ENCODE assay signal across 8 cellular contexts in the genomic region with DNA sequence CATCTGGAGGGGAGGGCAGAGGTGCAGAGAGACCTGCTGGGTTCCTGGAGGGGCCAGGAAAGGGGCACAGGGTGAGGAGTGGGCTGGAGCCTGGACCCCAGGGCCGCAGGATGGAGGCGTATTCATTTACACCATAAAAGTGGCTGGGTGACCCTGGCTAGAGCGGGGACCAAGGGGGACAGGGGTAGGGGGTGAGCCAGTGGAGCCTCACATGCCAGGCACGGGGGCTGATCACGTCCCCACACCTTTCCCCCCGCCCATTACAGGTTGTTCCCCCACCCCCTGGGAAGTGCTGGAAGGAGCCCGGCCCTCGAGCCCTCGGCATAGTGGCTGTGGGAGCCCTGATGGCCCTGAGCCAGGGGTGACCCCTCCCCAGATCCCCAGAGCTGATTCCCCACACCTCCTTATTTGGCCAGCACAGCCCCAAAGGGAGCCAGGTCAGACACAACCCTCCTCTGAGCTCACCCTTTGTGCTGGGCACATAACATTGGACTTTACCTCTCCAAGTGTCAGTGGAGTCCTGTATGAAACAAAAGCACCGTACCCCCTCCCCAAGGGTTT. TPM values are rescaled to one million over a fixed set of nuclear protein-coding genes. Genes with fewer than 3 reads are reported as not detected.
DNase-seq lines count a peak whose midpoint lies in the region; TF ChIP-seq lines count a peak whose summit lies in the region.

No MANE protein-coding gene starts in this region.

- no peaks in the 10 kb centered on the region for H3K9me3 Mint-ChIP-seq in CD4-positive, alpha-beta memory T cell
- no peaks in the 10 kb centered on the region for H3K9me3 Mint-ChIP-seq in neural progenitor cell

- POLR2A ChIA-PET in CD4-positive, alpha-beta memory T cell (lab: Charles Lee; ENCODE audit: partially characterized antibody), result interaction anchor here (1.2 to 5.6 kb wide), 3 partner anchors 9 to 36 kb away, joined by 3 to 34 read pairs (median 12); a partner anchor contains a TSS

- H3K36me3 Mint-ChIP-seq in CD4-positive, alpha-beta memory T cell, result peaks cover 0 to 12% of the 10 kb centered on the region in 2 donors
- no peaks in the 10 kb centered on the region for H3K36me3 Mint-ChIP-seq in neural progenitor cell

- H3K4me1 ChIP-seq in CD4-positive, alpha-beta memory T cell (ENCODE audit: insufficient read depth, low read length), result peaks cover 41% of the 10 kb centered on the region
- H3K4me1 ChIP-seq in neural progenitor cell, result peaks cover 16% of the 10 kb centered on the region

- peaks cover 30% of the 10 kb centered on the region for H3F3A ChIP-seq in neural progenitor cell (ENCODE audit: low read depth)

- H3K79me2 ChIP-seq in neural progenitor cell (ENCODE audit: low read depth), result no peaks in the 10 kb centered on the region

- no peak for DNase-seq in CD4-positive, alpha-beta memory T cell
- DNase-seq in HuH-7 (ENCODE audit: low spot score), result peak; percentile 88
- no peak for DNase-seq in coronary artery (ENCODE audit: low spot score)
- DNase-seq in neural progenitor cell (ENCODE audit: low spot score), result no peak
- no peak for DNase-seq in cerebellar cortex (ENCODE audit: low spot score)
- no peak for DNase-seq in SKM-1 (lab: John Stamatoyannopoulos, UW; ENCODE audit: unreplicated experiment)
- DNase-seq in inferior parietal cortex (ENCODE audit: extremely low spot score), result no peak
- DNase-seq in activated CD4-positive, alpha-beta T cell treated with anti-CD3 and anti-CD28 coated beads for 1 hour, result no peak

- no peaks in the 10 kb centered on the region for H3K9me3 ChIP-seq in CD4-positive, alpha-beta memory T cell (ENCODE audit: control insufficient read depth in 1 of 2, low read length in 2 of 2)
- H3K9me3 ChIP-seq in neural progenitor cell (ENCODE audit: low read depth), result no peaks in the 10 kb centered on the region

- intact Hi-C loops in CD4-positive, alpha-beta memory T cell (cut with micrococcal nuclease), result loop anchor here (1.0 to 10.0 kb wide), 2 partner anchors 9 to 165 kb away; a partner anchor contains a TSS

- H2AFZ ChIP-seq in neural progenitor cell (replicated peaks), result no peak overlapping the region

- no peak for TF ChIP-seq CTCF in coronary artery (IDR thresholded peaks at IDR 0.05)
- TF ChIP-seq CTCF in neural progenitor cell (IDR thresholded peaks at IDR 0.05), result no peak

- H3K27me3 ChIP-seq in CD4-positive, alpha-beta memory T cell (ENCODE audit: insufficient read depth, low read length), result no peaks in the 10 kb centered on the region
- no peaks in the 10 kb centered on the region for H3K27me3 ChIP-seq in neural progenitor cell

- peaks cover 4% of the 10 kb centered on the region for H3K36me3 ChIP-seq in CD4-positive, alpha-beta memory T cell (ENCODE audit: insufficient read depth, low read length)
- no peaks in the 10 kb centered on the region for H3K36me3 ChIP-seq in neural progenitor cell

- peak overlapping the region; percentile 85 to 92 for H3K4me3 ChIP-seq in CD4-positive, alpha-beta memory T cell (ENCODE audit: low read length in 2 of 2)
- peak overlapping the region; percentile 83 for H3K4me3 ChIP-seq in coronary artery
- no peak overlapping the region for H3K4me3 ChIP-seq in neural progenitor cell

- CTCF ChIA-PET in CD4-positive, alpha-beta memory T cell (lab: Charles Lee; ENCODE audit: partially characterized antibody), result interaction anchor here (1.0 to 1.5 kb wide), 2 partner anchors 9 to 83 kb away, joined by 3 read pairs; a partner anchor contains a TSS

- no peaks in the 10 kb centered on the region for H3K27me3 Mint-ChIP-seq in CD4-positive, alpha-beta memory T cell
- peaks cover 6% of the 10 kb centered on the region for H3K27me3 Mint-ChIP-seq in neural progenitor cell (ENCODE audit: insufficient read depth, low read depth)

- H3K27ac ChIP-seq in CD4-positive, alpha-beta memory T cell (ENCODE audit: low read depth, low read length), result peak overlapping the region; percentile 90
- H3K27ac ChIP-seq in coronary artery, result peak overlapping the region; percentile 91 to 92
- no peak overlapping the region for H3K27ac ChIP-seq in neural progenitor cell

- peak overlapping the region; percentile 74 for H3K4me2 ChIP-seq in neural progenitor cell

- peak overlapping the region; percentile 86 to 94 (median 92) for H3K4me3 Mint-ChIP-seq in CD4-positive, alpha-beta memory T cell
- H3K4me3 Mint-ChIP-seq in neural progenitor cell, result peak overlapping the region; percentile 35

- H3K27ac Mint-ChIP-seq in CD4-positive, alpha-beta memory T cell, result peak overlapping the region; percentile 88 to 97 (median 94)
- peak overlapping the region; percentile 90 for H3K27ac Mint-ChIP-seq in neural progenitor cell

- peaks cover 9 to 41% (median 25%) of the 10 kb centered on the region in 4 donors for H3K4me1 Mint-ChIP-seq in CD4-positive, alpha-beta memory T cell
- H3K4me1 Mint-ChIP-seq in neural progenitor cell, result peaks cover 9% of the 10 kb centered on the region

- no peak overlapping the region for H3K9ac ChIP-seq in neural progenitor cell

- no peaks in the 10 kb centered on the region for H4K20me1 ChIP-seq in neural progenitor cell (ENCODE audit: low read depth)

RNA-seq across cellular contexts. Expression of a gene that starts 0.8 kb away (rescaled TPM):
- 100 to 1,000 TPM; 261 to 266 TPM for total RNA-seq in CD4-positive, alpha-beta memory T cell
- 10 to 100 TPM; 46.2 to 60.1 TPM for polyA plus RNA-seq in CD4-positive, alpha-beta memory T cell
- 10.7 and 19.4 TPM in 2 replicates for total RNA-seq in neural progenitor cell (ENCODE audit: low replicate concordance)

RNA-seq across cellular contexts. Expression of a gene that starts 9.1 kb away (rescaled TPM):
- total RNA-seq in CD4-positive, alpha-beta memory T cell, result 10 to 100 TPM; 70.0 to 79.3 TPM
- 100 to 1,000 TPM; 140 to 143 TPM for polyA plus RNA-seq in CD4-positive, alpha-beta memory T cell
- 46.7 and 149 TPM in 2 replicates for total RNA-seq in neural progenitor cell (ENCODE audit: low replicate concordance)

RNA-seq across cellular contexts. Expression of a gene that starts 29.5 kb away (rescaled TPM):
- 1 to 10 TPM in 1 of 2 experiments, under 1 TPM in 1; 0.72 to 1.0 TPM for total RNA-seq in CD4-positive, alpha-beta memory T cell
- not detected for polyA plus RNA-seq in CD4-positive, alpha-beta memory T cell
- total RNA-seq in neural progenitor cell (ENCODE audit: low replicate concordance), result 0.12 TPM in 1 of 2 replicates, not detected in the other

RNA-seq across cellular contexts. Expression of a gene that starts 35.7 kb away (rescaled TPM):
- 10 to 100 TPM; 22.4 to 26.8 TPM for total RNA-seq in CD4-positive, alpha-beta memory T cell
- polyA plus RNA-seq in CD4-positive, alpha-beta memory T cell, result 10 to 100 TPM; 25.1 to 27.1 TPM
- 8.8 and 11.1 TPM in 2 replicates for total RNA-seq in neural progenitor cell (ENCODE audit: low replicate concordance)

Comparison
In these comparisons a context has a peak if more than half of its experiments do, and no peak if none do; other contexts are left out.
1. RNA of a gene that starts 0.8 kb away (total RNA-seq): 261 to 266 TPM in CD4-positive, alpha-beta memory T cell; 10.7 to 19.4 TPM in neural progenitor cell; every median in the first group is over 10 times any median in the second.